Comparison of ENCODE assay signal across 11 cellular contexts in the genomic region with DNA sequence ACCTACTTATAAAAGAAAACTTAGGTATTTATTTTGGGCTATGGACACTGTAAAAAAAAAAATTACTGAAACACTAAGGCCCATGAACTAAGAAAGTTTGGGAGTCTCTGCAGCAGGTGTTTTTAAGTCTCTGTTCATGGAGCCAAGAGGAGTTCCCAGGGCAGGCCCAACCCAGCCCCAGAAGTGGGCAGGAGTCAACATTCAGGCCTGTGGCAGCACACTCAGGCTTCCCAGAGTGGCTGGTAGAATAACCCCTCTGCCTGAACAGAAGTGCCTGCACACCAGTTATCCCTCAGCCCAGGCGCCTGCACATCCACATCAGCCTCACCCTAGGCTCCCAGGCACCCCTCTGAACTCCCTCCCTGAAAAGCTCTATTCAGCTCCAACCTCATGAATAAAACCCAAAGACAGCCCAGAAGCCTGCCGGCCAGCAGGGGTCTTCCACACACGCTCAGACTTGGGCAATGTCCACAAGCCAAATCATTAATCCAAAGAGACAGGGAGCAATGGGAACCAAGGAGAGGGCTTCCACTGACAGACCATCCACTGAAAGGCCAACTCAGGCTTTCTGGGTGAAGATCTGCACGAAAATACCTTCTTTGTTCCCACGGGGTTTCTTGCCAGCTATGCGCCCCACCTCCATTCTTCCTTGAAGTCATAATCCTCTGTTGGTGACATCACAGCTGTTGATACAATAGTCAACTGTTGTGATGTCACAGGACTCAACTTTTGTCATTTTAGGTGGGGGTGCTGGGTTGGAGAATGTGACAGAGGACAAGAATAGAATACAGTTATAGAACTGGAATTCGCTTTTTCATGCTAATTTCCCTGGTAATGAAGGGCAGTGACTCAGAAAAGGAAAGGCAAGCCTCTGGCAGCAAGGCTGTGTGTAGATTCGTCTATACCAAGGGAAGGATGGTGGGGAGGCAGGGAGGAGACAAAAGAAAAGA.
DNase-seq lines count a peak whose midpoint lies in the region; TF ChIP-seq lines count a peak whose summit lies in the region.
"Had no signal": no experiment of that assay in that cellular context is flagged by ENCODE, and none has a peak within 500 bp of the region (broad histone marks: within the 10 kb centered on the region; RNA-seq: fewer than 3 reads in every experiment).

No MANE protein-coding gene starts in this region.

- H4K12ac ChIP-seq in trophoblast cell (ENCODE audit: low read depth, low read length) = peak overlapping the region; percentile 12

- H3K36me3 ChIP-seq in adipocyte (ENCODE audit: control insufficient read depth, insufficient read depth, low read length, severe bottlenecking) (no peaks in the 10 kb centered on the region), trophoblast cell (ENCODE audit: control insufficient read depth in 1 of 2, insufficient read depth in 2 of 2, low read length in 2 of 2) (peaks cover 0 to 2% of the 10 kb centered on the region in 2 experiments), MM.1S (replicated peaks; ENCODE audit: insufficient read depth, low read length) (no peaks in the 10 kb centered on the region)
- H3K36me3 ChIP-seq: neutrophil had no signal

- H3K27ac ChIP-seq in trophoblast cell (ENCODE audit: low read depth, low read length) = no peak overlapping the region
- no peak overlapping the region for H3K27ac ChIP-seq in MM.1S (ENCODE audit: low read length)
- H3K27ac ChIP-seq: neutrophil had no signal

- H3K4me3 ChIP-seq in adipocyte (ENCODE audit: low read length) = no peak overlapping the region
- no peak overlapping the region for H3K4me3 ChIP-seq in trophoblast cell (ENCODE audit: low read depth, low read length)
- H3K4me3 ChIP-seq in MM.1S (ENCODE audit: low read length) = no peak overlapping the region

- H3K4me1 ChIP-seq in adipocyte (ENCODE audit: control insufficient read depth, insufficient read depth, low read length) (peaks cover 35% of the 10 kb centered on the region), trophoblast cell (ENCODE audit: control insufficient read depth in 1 of 2, insufficient read depth in 2 of 2, low read length in 2 of 2) (peaks cover 17 to 18% of the 10 kb centered on the region in 2 experiments), MM.1S (ENCODE audit: low read length) (peaks cover 5% of the 10 kb centered on the region; the same call in 1 of the 2 replicates)

- DNase-seq in COLO829 (ENCODE audit: low spot score) = peak; percentile 35
- DNase-seq in adipocyte (ENCODE audit: low read depth) = peak; percentile 63
- DNase-seq in foreskin melanocyte = peak; percentile 64
- peak in 1 of 2 donors; percentile 10 for DNase-seq in trophoblast cell
- no peak for DNase-seq in NCI-H1105 (lab: John Stamatoyannopoulos, UW)
- DNase-seq in RPMI8226 = no peak
- no peak for DNase-seq in MM.1S
- no peak for DNase-seq in T1000 (lab: John Stamatoyannopoulos, UW)
- DNase-seq: aorta, NCI-H524 had no signal

- peak overlapping the region; percentile 29 for H3K18ac ChIP-seq in trophoblast cell (ENCODE audit: low read length)

- WGBS in trophoblast cell (ENCODE audit: extremely low coverage, insufficient coverage, insufficient read length) = no CpG with 5 or more reads among the region's 8 CpGs

- H4K20me1 ChIP-seq in MM.1S (ENCODE audit: insufficient read depth, low read length) = no peaks in the 10 kb centered on the region

- no peaks in the 10 kb centered on the region for H3K9me2 ChIP-seq in MM.1S (replicated peaks; ENCODE audit: insufficient read depth, low read length)

- peak overlapping the region; percentile 24 for H2AK5ac ChIP-seq in trophoblast cell (ENCODE audit: low read length)

- H2BK12ac ChIP-seq in trophoblast cell (ENCODE audit: low read length) = peak overlapping the region; percentile 21

- no peaks in the 10 kb centered on the region for H3K9me3 ChIP-seq in adipocyte (ENCODE audit: control insufficient read depth, low read length)
- no peaks in the 10 kb centered on the region for H3K9me3 ChIP-seq in trophoblast cell (ENCODE audit: insufficient read depth, low read depth, low read length)
- no peaks in the 10 kb centered on the region for H3K9me3 ChIP-seq in MM.1S (replicated peaks; ENCODE audit: insufficient read depth, low read length)
- H3K9me3 ChIP-seq: neutrophil had no signal

- H3K79me2 ChIP-seq in trophoblast cell (ENCODE audit: control insufficient read depth, insufficient read depth, low read length, poor library complexity) (peaks cover 2% of the 10 kb centered on the region), MM.1S (ENCODE audit: low read length) (peaks cover 17% of the 10 kb centered on the region; the same call in 1 of the 2 replicates)

- H2BK5ac ChIP-seq in trophoblast cell (ENCODE audit: low read depth, low read length, poor library complexity) = peak overlapping the region; percentile 27

- H3K4me2 ChIP-seq in trophoblast cell (ENCODE audit: low read length) = no peak overlapping the region
- H3K4me2 ChIP-seq in MM.1S (ENCODE audit: low read depth, low read length) = no peak overlapping the region

- TF ChIP-seq CTCF in MM.1S (IDR thresholded peaks at IDR 0.05; ENCODE audit: low read length) = no peak

- peak overlapping the region; percentile 14 for H3K14ac ChIP-seq in trophoblast cell (ENCODE audit: low read length)

- H2AFZ ChIP-seq in trophoblast cell (ENCODE audit: insufficient read depth, low read length, poor library complexity) (no peak overlapping the region), MM.1S (ENCODE audit: low read length) (no peak overlapping the region)

- H3K4ac ChIP-seq in trophoblast cell (ENCODE audit: low read depth, low read length) = no peak overlapping the region

- H3K79me1 ChIP-seq in trophoblast cell (ENCODE audit: low read length) = peaks cover 3% of the 10 kb centered on the region

- peak overlapping the region; percentile 37 for H2BK120ac ChIP-seq in trophoblast cell (ENCODE audit: insufficient read depth, low read length, poor library complexity)

- peak overlapping the region; percentile 50 for H4K91ac ChIP-seq in trophoblast cell (ENCODE audit: low read depth, low read length)

- H4K8ac ChIP-seq in trophoblast cell (ENCODE audit: low read depth, low read length) = peak overlapping the region; percentile 18

- no peak overlapping the region for H3K9ac ChIP-seq in adipocyte (ENCODE audit: low read length)
- H3K9ac ChIP-seq in trophoblast cell (ENCODE audit: low read length) = no peak overlapping the region
- no peak overlapping the region for H3K9ac ChIP-seq in MM.1S (ENCODE audit: low read length)

- no peak overlapping the region for H3K23ac ChIP-seq in trophoblast cell (ENCODE audit: low read length)

- no peaks in the 10 kb centered on the region for H3F3A ChIP-seq in MM.1S (ENCODE audit: insufficient read depth, low read length)

- no peaks in the 10 kb centered on the region for H3K27me3 ChIP-seq in adipocyte (replicated peaks; ENCODE audit: control insufficient read depth, insufficient read depth, low read length)
- H3K27me3 ChIP-seq in trophoblast cell (ENCODE audit: insufficient read depth, low read length) = no peaks in the 10 kb centered on the region
- H3K27me3 ChIP-seq in MM.1S (replicated peaks; ENCODE audit: insufficient read depth, low read length) = no peaks in the 10 kb centered on the region
- H3K27me3 ChIP-seq: neutrophil had no signal

Comparison
In these comparisons a context has a peak if more than half of its experiments do, and no peak if none do; other contexts are left out.
1. DNase-seq: peak in COLO829 (single experiment), adipocyte (single experiment) and foreskin melanocyte (single experiment); none in NCI-H1105 (single experiment), RPMI8226 (single experiment), MM.1S (single experiment) and T1000 (single experiment).